Comparison of ENCODE assay signal across 26 cellular contexts in genomic region chrX:16213970-16214369, GRCh38. TPM values are rescaled to one million over a fixed set of nuclear protein-coding genes. Genes with fewer than 3 reads are reported as not detected.
A peak's percentile ranks its signal among the peaks of the same experiment; 100 is the strongest.
DNase-seq lines count a peak whose midpoint lies in the region; ATAC-seq and TF ChIP-seq lines count a peak whose summit lies in the region.
"Had no signal": no experiment of that assay in that cellular context is flagged by ENCODE, and none has a peak within 500 bp of the region (broad histone marks: within the 10 kb centered on the region; RNA-seq: fewer than 3 reads in every experiment).

No MANE protein-coding gene starts in this region.

- no peaks in the 10 kb centered on the region for H3K36me3 ChIP-seq in HUES6 (ENCODE audit: control insufficient read depth, insufficient read depth, low read length)
- no peaks in the 10 kb centered on the region for H3K36me3 ChIP-seq in CD4-positive, alpha-beta memory T cell (ENCODE audit: insufficient read depth, low read length)

- intact Hi-C loops in CD4-positive, alpha-beta memory T cell (cut with micrococcal nuclease): no loop called here

- ATAC-seq in HG02759 (IDR thresholded peaks at IDR 0.05; ENCODE audit: unreplicated experiment): no peak
- ATAC-seq in HG02610 (IDR thresholded peaks at IDR 0.05; ENCODE audit: unreplicated experiment): no peak
- ATAC-seq: Panc1 had no signal

- no peaks in the 10 kb centered on the region for H3K27me3 Mint-ChIP-seq in CD4-positive, alpha-beta memory T cell

- peaks cover 38% of the 10 kb centered on the region for H3K4me1 ChIP-seq in HUES6 (ENCODE audit: control insufficient read depth, insufficient read depth, low read length)
- no peaks in the 10 kb centered on the region for H3K4me1 ChIP-seq in CD4-positive, alpha-beta memory T cell (ENCODE audit: insufficient read depth, low read length)

- no peaks in the 10 kb centered on the region for H3K9me3 ChIP-seq in HUES6 (ENCODE audit: control insufficient read depth, insufficient read depth, low read depth, low read length)
- H3K9me3 ChIP-seq in CD4-positive, alpha-beta memory T cell (ENCODE audit: control insufficient read depth in 1 of 2, low read length in 2 of 2): no peaks in the 10 kb centered on the region
- H3K9me3 ChIP-seq: SK-N-SH had no signal

- H3K9ac ChIP-seq in HUES6 (ENCODE audit: low read length): no peak overlapping the region
- H3K9ac ChIP-seq: SK-N-SH had no signal

- peak; percentile 63 for DNase-seq in AG10803 (ENCODE audit: low read depth)
- peak; percentile 13 for DNase-seq in fibroblast of gingiva (ENCODE audit: low read depth)
- DNase-seq in myocyte (ENCODE audit: low read depth): peak; percentile 15
- DNase-seq in CD4-positive, alpha-beta memory T cell: no peak
- DNase-seq in amniotic stem cell (lab: John Stamatoyannopoulos, UW): no peak
- DNase-seq: CD4-positive, CD25-positive, alpha-beta regulatory T cell; COR-L47; DND-41; H7; HFFc6; NCI-H1417; NCI-H1694 treated with DMSO at 0.1 percent for 48 hours; NCI-H2081 treated with DMSO at 0.1 percent for 48 hours; NCI-H2171 treated with DMSO at 0.1 percent for 48 hours; NCI-H524 treated with DMSO at 0.1 percent for 48 hours; NCI-H82; SIG-M5; SK-N-SH had no signal

- no peak overlapping the region for H3K4me3 Mint-ChIP-seq in CD4-positive, alpha-beta memory T cell
- H3K4me3 Mint-ChIP-seq: CD4-positive, CD25-positive, alpha-beta regulatory T cell; HFFc6; IgD-negative memory B cell had no signal

- H3K27ac Mint-ChIP-seq in CD4-positive, alpha-beta memory T cell: no peak overlapping the region
- H3K27ac Mint-ChIP-seq: CD4-positive, CD25-positive, alpha-beta regulatory T cell; HFFc6 had no signal

- no peaks in the 10 kb centered on the region for H3K4me1 Mint-ChIP-seq in CD4-positive, alpha-beta memory T cell
- H3K4me1 Mint-ChIP-seq: CD4-positive, CD25-positive, alpha-beta regulatory T cell; IgD-negative memory B cell had no signal

- 0 out of 2 replicates have a peak overlapping the region, but pooled peaks have one; percentile 91 for H3K27ac ChIP-seq in HUES6 (ENCODE audit: low read depth, low read length)
- no peak overlapping the region for H3K27ac ChIP-seq in CD4-positive, alpha-beta memory T cell (ENCODE audit: low read depth, low read length)

- H3K4me3 ChIP-seq in AG10803 (ENCODE audit: low read length) (no peak overlapping the region), HUES6 (ENCODE audit: low read depth, low read length) (no peak overlapping the region)
- no peak overlapping the region for H3K4me3 ChIP-seq in CD4-positive, alpha-beta memory T cell (ENCODE audit: low read length in 2 of 2)

- H3K9me3 Mint-ChIP-seq in CD4-positive, alpha-beta memory T cell: no peaks in the 10 kb centered on the region
- H3K9me3 Mint-ChIP-seq: HFFc6, IgD-negative memory B cell had no signal

- no peaks in the 10 kb centered on the region for H3K27me3 ChIP-seq in HUES6 (ENCODE audit: control insufficient read depth, insufficient read depth, low read length)
- H3K27me3 ChIP-seq in CD4-positive, alpha-beta memory T cell (ENCODE audit: insufficient read depth, low read length): no peaks in the 10 kb centered on the region

- POLR2A ChIA-PET in CD4-positive, alpha-beta memory T cell (lab: Charles Lee; ENCODE audit: partially characterized antibody): no interaction called here

- no peaks in the 10 kb centered on the region for H3K36me3 Mint-ChIP-seq in CD4-positive, alpha-beta memory T cell
- H3K36me3 Mint-ChIP-seq: CD4-positive, CD25-positive, alpha-beta regulatory T cell; IgD-negative memory B cell had no signal

- CTCF ChIA-PET in CD4-positive, alpha-beta memory T cell (lab: Charles Lee; ENCODE audit: partially characterized antibody): no interaction called here

- no peak for TF ChIP-seq CTCF in AG10803 (conservative IDR thresholded peaks at IDR 0.05; ENCODE audit: low read length)

RNA-seq across cellular contexts. Expression of gene MAGEB17, which starts 46.7 kb away (rescaled TPM):
- not detected in 2 replicates for total RNA-seq in myocyte
- not detected for polyA plus RNA-seq in myocyte (2012)
- not detected for total RNA-seq in CD4-positive, alpha-beta memory T cell
- not detected for polyA plus RNA-seq in CD4-positive, alpha-beta memory T cell
- total RNA-seq: CD4-positive, CD25-positive, alpha-beta regulatory T cell; G401; HFFc6; M059J had no signal
- polyA plus RNA-seq: BJ; CD4-positive, CD25-positive, alpha-beta regulatory T cell had no signal

Comparison
In these comparisons a context has a peak if more than half of its experiments do, and no peak if none do; other contexts are left out.
1. DNase-seq: peak in AG10803 (single experiment), fibroblast of gingiva (single experiment) and myocyte (single experiment); none in CD4-positive, alpha-beta memory T cell (0 of 5) and amniotic stem cell (single experiment).